ENCODE assay signal across 1 cellular context in genomic region chrX:44953734-44954502, GRCh38.
TF ChIP-seq lines count a peak whose summit lies in the region.

No MANE protein-coding gene starts in this region.

TF ChIP-seq in K562, 482 proteins besides CTCF, POLR2A, EP300 and RAD21 (continued from another document):
- TF ChIP-seq ZNF280A (IDR thresholded peaks at IDR 0.05; ENCODE audit: low read depth, partially characterized antibody) (no peak), BACH1 (tag; IDR thresholded peaks at IDR 0.05) (no peak), U2AF2 (optimal IDR thresholded peaks at IDR 0.05; ENCODE audit: low read depth, low read length) (no peak), CTCFL (IDR thresholded peaks at IDR 0.05; ENCODE audit: borderline replicate concordance, insufficient read depth, low read depth, low read length, poor library complexity, severe bottlenecking) (no peak), THRA (IDR thresholded peaks at IDR 0.05) (no peak), MBD2 (IDR thresholded peaks at IDR 0.05; ENCODE audit: borderline replicate concordance, low read depth) (no peak), ERF (CRISPR knock-in tag; IDR thresholded peaks at IDR 0.05) (no peak), ZNF146 (CRISPR knock-in tag; IDR thresholded peaks at IDR 0.05; ENCODE audit: unreplicated experiment) (no peak), DMBX1 (CRISPR knock-in tag; IDR thresholded peaks at IDR 0.05; ENCODE audit: borderline replicate concordance) (no peak), NR2F6 (CRISPR knock-in tag; IDR thresholded peaks at IDR 0.05) (no peak), MTA3 (IDR thresholded peaks at IDR 0.05; ENCODE audit: borderline replicate concordance) (no peak), TAF7 (tag; IDR thresholded peaks at IDR 0.05) (no peak), RBM25 (IDR thresholded peaks at IDR 0.05; ENCODE audit: low read depth, low read length, severe bottlenecking) (no peak), PCBP1 (IDR thresholded peaks at IDR 0.05; ENCODE audit: low read depth, low read length, poor library complexity, severe bottlenecking) (no peak), E2F5 (CRISPR knock-in tag; IDR thresholded peaks at IDR 0.05) (no peak), ZNF436 (CRISPR knock-in tag; IDR thresholded peaks at IDR 0.05) (no peak), HES1 (IDR thresholded peaks at IDR 0.05; ENCODE audit: low read depth) (no peak), SRSF9 (IDR thresholded peaks at IDR 0.05; ENCODE audit: borderline replicate concordance, low read depth, low read length) (no peak)
